In the genomic region with DNA sequence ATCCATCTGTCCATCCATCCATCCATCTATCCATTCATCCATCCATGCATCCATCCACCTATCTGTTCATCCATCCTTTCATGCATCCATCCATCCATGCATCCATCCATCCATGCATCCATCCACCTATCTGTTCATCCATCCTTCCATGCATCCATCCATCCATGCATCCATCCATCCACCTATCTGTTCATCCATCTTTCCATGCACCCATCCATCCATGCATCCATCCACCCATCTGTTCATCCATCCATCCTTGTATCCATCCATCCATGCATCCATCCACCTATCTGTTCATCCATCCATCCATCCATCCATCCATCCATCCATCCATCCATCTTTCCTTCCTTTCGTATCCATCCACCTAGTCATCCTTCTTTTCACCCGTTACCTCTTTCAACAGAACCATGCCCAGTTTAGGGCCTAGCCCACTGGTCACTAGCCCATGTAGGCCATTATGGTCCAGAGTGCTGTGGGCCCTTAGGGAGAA, we compare ENCODE assay signal across 1 cellular context.
TF ChIP-seq lines count a peak whose summit lies in the region.

No MANE protein-coding gene starts in this region.

TF ChIP-seq in HEK293, 187 proteins besides CTCF, POLR2A, EP300 and RAD21 (continued from another document):
- TF ChIP-seq, protein P1, sequence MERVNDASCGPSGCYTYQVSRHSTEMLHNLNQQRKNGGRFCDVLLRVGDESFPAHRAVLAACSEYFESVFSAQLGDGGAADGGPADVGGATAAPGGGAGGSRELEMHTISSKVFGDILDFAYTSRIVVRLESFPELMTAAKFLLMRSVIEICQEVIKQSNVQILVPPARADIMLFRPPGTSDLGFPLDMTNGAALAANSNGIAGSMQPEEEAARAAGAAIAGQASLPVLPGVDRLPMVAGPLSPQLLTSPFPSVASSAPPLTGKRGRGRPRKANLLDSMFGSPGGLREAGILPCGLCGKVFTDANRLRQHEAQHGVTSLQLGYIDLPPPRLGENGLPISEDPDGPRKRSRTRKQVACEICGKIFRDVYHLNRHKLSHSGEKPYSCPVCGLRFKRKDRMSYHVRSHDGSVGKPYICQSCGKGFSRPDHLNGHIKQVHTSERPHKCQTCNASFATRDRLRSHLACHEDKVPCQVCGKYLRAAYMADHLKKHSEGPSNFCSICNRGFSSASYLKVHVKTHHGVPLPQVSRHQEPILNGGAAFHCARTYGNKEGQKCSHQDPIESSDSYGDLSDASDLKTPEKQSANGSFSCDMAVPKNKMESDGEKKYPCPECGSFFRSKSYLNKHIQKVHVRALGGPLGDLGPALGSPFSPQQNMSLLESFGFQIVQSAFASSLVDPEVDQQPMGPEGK (tag by site-specific recombination; IDR thresholded peaks at IDR 0.05): no peak
- TF ChIP-seq, protein P2, sequence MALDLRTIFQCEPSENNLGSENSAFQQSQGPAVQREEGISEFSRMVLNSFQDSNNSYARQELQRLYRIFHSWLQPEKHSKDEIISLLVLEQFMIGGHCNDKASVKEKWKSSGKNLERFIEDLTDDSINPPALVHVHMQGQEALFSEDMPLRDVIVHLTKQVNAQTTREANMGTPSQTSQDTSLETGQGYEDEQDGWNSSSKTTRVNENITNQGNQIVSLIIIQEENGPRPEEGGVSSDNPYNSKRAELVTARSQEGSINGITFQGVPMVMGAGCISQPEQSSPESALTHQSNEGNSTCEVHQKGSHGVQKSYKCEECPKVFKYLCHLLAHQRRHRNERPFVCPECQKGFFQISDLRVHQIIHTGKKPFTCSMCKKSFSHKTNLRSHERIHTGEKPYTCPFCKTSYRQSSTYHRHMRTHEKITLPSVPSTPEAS (tag by site-specific recombination; IDR thresholded peaks at IDR 0.05): no peak
- TF ChIP-seq ZBTB17 (tag by site-specific recombination; IDR thresholded peaks at IDR 0.05): peak; percentile 99
- TF ChIP-seq ZNF311 (tag by site-specific recombination; IDR thresholded peaks at IDR 0.05; ENCODE audit: borderline replicate concordance): no peak
- no peak for TF ChIP-seq ZNF404 (tag by site-specific recombination; IDR thresholded peaks at IDR 0.05)
